In genomic region chr10:69842020-69842419, GRCh38 we compare ENCODE assay signal across 23 cellular contexts. TPM values are rescaled to one million over a fixed set of nuclear protein-coding genes. Genes with fewer than 3 reads are reported as not detected.
DNase-seq lines count a peak whose midpoint lies in the region; ATAC-seq, FAIRE-seq and TF ChIP-seq lines count a peak whose summit lies in the region.
"Had no signal": no experiment of that assay in that cellular context is flagged by ENCODE, and none has a peak within 500 bp of the region (broad histone marks: within the 10 kb centered on the region; RNA-seq: fewer than 3 reads in every experiment).

No MANE protein-coding gene starts in this region.

- no peaks in the 10 kb centered on the region for H4K20me1 ChIP-seq in H1 (replicated peaks in 1 of 2; ENCODE audit: control insufficient read depth in 1 of 2, insufficient read depth in 2 of 2, low read length in 2 of 2)

- H3K18ac ChIP-seq in H1 (ENCODE audit: extremely low read depth, low read length): no peak overlapping the region

- H3K4me1 ChIP-seq in HEK293 (ENCODE audit: control insufficient read depth, insufficient read depth, low read length) (peaks cover 2% of the 10 kb centered on the region; the same call in 1 of the 2 replicates), H1 (replicated peaks in 1 of 4; ENCODE audit: control insufficient read depth in 3 of 4, insufficient read depth in 4 of 4, low read length in 3 of 4) (peaks cover 7 to 39% (median 28%) of the 10 kb centered on the region in 4 experiments)

- H3K9me3 ChIP-seq in HEK293 (ENCODE audit: control insufficient read depth, insufficient read depth, low read depth, low read length) (no peaks in the 10 kb centered on the region), H1 (ENCODE audit: insufficient read depth in 2 of 2, low read depth in 1 of 2, low read length in 1 of 2) (no peaks in the 10 kb centered on the region)

- no peak overlapping the region for H2AK5ac ChIP-seq in H1 (ENCODE audit: low read depth, low read length)

- no peaks in the 10 kb centered on the region for H3K9me3 Mint-ChIP-seq in activated naive CD4-positive, alpha-beta T cell treated with anti-CD3 and anti-CD28 coated beads, Interleukin-2, amount 50 U/mL, for 72 hours
- H3K9me3 Mint-ChIP-seq in activated naive CD4-positive, alpha-beta T cell treated with anti-CD3 and anti-CD28 coated beads, Interleukin-2, amount 10 ng/mL, durations not matched to agents 7 days and 5 days: no peaks in the 10 kb centered on the region

- H2AFZ ChIP-seq in H1 (ENCODE audit: low read length): no peak overlapping the region

- TF ChIP-seq EP300 in H1 (IDR thresholded peaks at IDR 0.05; ENCODE audit: borderline replicate concordance in 1 of 2, low read depth in 2 of 2, low read length in 2 of 2): no peak

- no peak overlapping the region for H3K14ac ChIP-seq in H1 (ENCODE audit: insufficient read length)

- H3K79me1 ChIP-seq in H1 (ENCODE audit: low read depth, low read length): peaks cover 2% of the 10 kb centered on the region

- no peak overlapping the region for H3K9ac ChIP-seq in H1 (replicated peaks in 1 of 4; ENCODE audit: extremely low read depth in 1 of 4, low read depth in 3 of 4, low read length in 3 of 4)
- H3K9ac ChIP-seq: KMS-11 had no signal

- peak; percentile 69 to 86 for ATAC-seq in activated naive CD4-positive, alpha-beta T cell treated with anti-CD3 and anti-CD28 coated beads, Interleukin-2, amount 50 U/mL, for 72 hours
- ATAC-seq in HG03039 (IDR thresholded peaks at IDR 0.05; ENCODE audit: unreplicated experiment): no peak
- no peak for ATAC-seq in HG03432 (IDR thresholded peaks at IDR 0.05; ENCODE audit: unreplicated experiment)
- ATAC-seq: PC-3 had no signal

- DNase-seq in activated naive CD4-positive, alpha-beta T cell treated with anti-CD3 and anti-CD28 coated beads, Interleukin-2, amount 50 U/mL, for 72 hours (ENCODE audit: low spot score in 2 of 2): no peak
- no peak for DNase-seq in activated naive CD4-positive, alpha-beta T cell treated with anti-CD3 and anti-CD28 coated beads, Interleukin-2, amount 10 ng/mL, durations not matched to agents 7 days and 5 days
- peak; percentile 17 for DNase-seq in NAMALWA (ENCODE audit: low spot score)
- no peak for DNase-seq in H1 (ENCODE audit: low read depth in 1 of 2, low spot score in 2 of 2)
- DNase-seq in 8988T: no peak
- DNase-seq: AML-193, GOT3, MV-4-11, NCI-H1417, NCI-H187, NCI-H2107, NCI-H2227 treated with DMSO at 0.1 percent for 48 hours, NCI-H524, NCI-H82, PC-3, RPMI8226, SHP77 treated with DMSO at 0.1 percent for 48 hours had no signal

- H3K36me3 Mint-ChIP-seq in activated naive CD4-positive, alpha-beta T cell treated with anti-CD3 and anti-CD28 coated beads, Interleukin-2, amount 50 U/mL, for 72 hours: no peaks in the 10 kb centered on the region
- no peaks in the 10 kb centered on the region for H3K36me3 Mint-ChIP-seq in activated naive CD4-positive, alpha-beta T cell treated with anti-CD3 and anti-CD28 coated beads, Interleukin-2, amount 10 ng/mL, durations not matched to agents 7 days and 5 days

- no peak overlapping the region for H3K56ac ChIP-seq in H1 (replicated peaks; ENCODE audit: insufficient read length, low read depth, low read length)

- H3K4me2 ChIP-seq in H1 (ENCODE audit: insufficient read depth in 1 of 2, low read depth in 2 of 2, low read length in 2 of 2): no peak overlapping the region
- H3K4me2 ChIP-seq: KMS-11 had no signal

- no peaks in the 10 kb centered on the region for H3K79me2 ChIP-seq in H1 (ENCODE audit: control insufficient read depth in 1 of 2, insufficient read depth in 2 of 2, low read length in 2 of 2)

- TF ChIP-seq CTCF in HEK293 (tag by site-specific recombination; IDR thresholded peaks at IDR 0.05) (no peak), H1 (IDR thresholded peaks at IDR 0.05; ENCODE audit: control extremely low read depth in 1 of 3, insufficient read depth in 1 of 3, low read depth in 1 of 3, low read length in 3 of 3) (no peak)

- no peak for FAIRE-seq in H1 (lab: Jason Lieb, UNC)
- FAIRE-seq: D721Med had no signal

- H3K4ac ChIP-seq in H1 (replicated peaks; ENCODE audit: insufficient read length, low read depth, low read length): no peak overlapping the region

- peak overlapping the region; percentile 75; the same call in 1 of the 2 replicates for H2BK15ac ChIP-seq in H1 (ENCODE audit: low read length)

- H2BK120ac ChIP-seq in H1 (replicated peaks; ENCODE audit: low read depth, low read length): no peak overlapping the region

- H3K27ac ChIP-seq in HEK293 (ENCODE audit: extremely low read depth, low read depth, low read length): no peak overlapping the region
- no peak overlapping the region for H3K27ac ChIP-seq in H1 (ENCODE audit: low read depth, low read length)
- H3K27ac ChIP-seq: C4-2B, KMS-11 had no signal

- H3K36me3 ChIP-seq in HEK293 (ENCODE audit: control insufficient read depth in 2 of 2, insufficient read depth in 1 of 2, low read length in 2 of 2) (no peaks in the 10 kb centered on the region), H1 (ENCODE audit: control insufficient read depth in 2 of 4, insufficient read depth in 4 of 4, low read length in 3 of 4) (no peaks in the 10 kb centered on the region)

- peaks cover 54% of the 10 kb centered on the region for H3K27me3 Mint-ChIP-seq in activated naive CD4-positive, alpha-beta T cell treated with anti-CD3 and anti-CD28 coated beads, Interleukin-2, amount 10 ng/mL, durations not matched to agents 7 days and 5 days

- H4K91ac ChIP-seq in H1 (replicated peaks; ENCODE audit: insufficient read length, low read length): no peak overlapping the region

- H3K27ac Mint-ChIP-seq in activated naive CD4-positive, alpha-beta T cell treated with anti-CD3 and anti-CD28 coated beads, Interleukin-2, amount 50 U/mL, for 72 hours: no peak overlapping the region
- no peak overlapping the region for H3K27ac Mint-ChIP-seq in activated naive CD4-positive, alpha-beta T cell treated with anti-CD3 and anti-CD28 coated beads, Interleukin-2, amount 10 ng/mL, durations not matched to agents 7 days and 5 days

- TF ChIP-seq RAD21 in H1 (IDR thresholded peaks at IDR 0.05 in 1 of 2, conservative IDR thresholded peaks at IDR 0.05 in 1 of 2; ENCODE audit: low read depth in 2 of 2, low read length in 2 of 2): no peak

- H4K8ac ChIP-seq in H1 (ENCODE audit: extremely low read depth, insufficient read depth, low read length): no peak overlapping the region

- H3K4me3 Mint-ChIP-seq in activated naive CD4-positive, alpha-beta T cell treated with anti-CD3 and anti-CD28 coated beads, Interleukin-2, amount 10 ng/mL, durations not matched to agents 7 days and 5 days: no peak overlapping the region

- no peaks in the 10 kb centered on the region for H3K23me2 ChIP-seq in H1 (ENCODE audit: low read depth, low read length)

- no peak overlapping the region for H2BK5ac ChIP-seq in H1 (ENCODE audit: low read depth, low read length)

- H2BK20ac ChIP-seq in H1 (ENCODE audit: low read length): no peak overlapping the region

- H3K23ac ChIP-seq in H1 (ENCODE audit: insufficient read length): no peak overlapping the region

- CTCF ChIA-PET in activated naive CD4-positive, alpha-beta T cell treated with anti-CD3 and anti-CD28 coated beads, Interleukin-2, amount 10 ng/mL, durations not matched to agents 7 days and 5 days (lab: Charles Lee): no interaction called here
- CTCF ChIA-PET in HEK293 (lab: Yijun Ruan, JAX) (no interaction called here), H1 (lab: Charles Lee; ENCODE audit: partially characterized antibody) (interaction anchor here (0.9 to 12.8 kb wide), 9 partner anchors 14 to 105 kb away, joined by 3 to 128 read pairs (median 3); no protein-coding TSS in a partner anchor)

- no peak for TF ChIP-seq POLR2A in H1 (IDR thresholded peaks at IDR 0.05; ENCODE audit: control extremely low read depth in 1 of 2, low read depth in 2 of 2, low read length in 2 of 2)

- no peaks in the 10 kb centered on the region for H3K4me1 Mint-ChIP-seq in activated naive CD4-positive, alpha-beta T cell treated with anti-CD3 and anti-CD28 coated beads, Interleukin-2, amount 10 ng/mL, durations not matched to agents 7 days and 5 days

- H4K5ac ChIP-seq in H1 (ENCODE audit: insufficient read length, low read depth, low read length): no peak overlapping the region

- no peak overlapping the region for H3K4me3 ChIP-seq in HEK293 (ENCODE audit: low read depth, low read length)
- no peak overlapping the region for H3K4me3 ChIP-seq in H1 (ENCODE audit: extremely low read depth in 1 of 4, insufficient read depth in 2 of 4, low read depth in 3 of 4, low read length in 4 of 4)

- no peak overlapping the region for H2BK12ac ChIP-seq in H1 (ENCODE audit: low read depth, low read length)

- H3K27me3 ChIP-seq in H1 (replicated peaks in 1 of 4; ENCODE audit: control insufficient read depth in 3 of 4, extremely low read depth in 1 of 4, insufficient read depth in 3 of 4, low read length in 3 of 4): peaks cover 0 to 2% (median 0%) of the 10 kb centered on the region in 4 experiments; a peak in 1 of 7 replicates

- WGBS in H1 (ENCODE audit: extremely low coverage in 1 of 2, insufficient coverage in 1 of 2, insufficient read length in 1 of 2, insufficient replicate concordance in 2 of 2, low coverage in 1 of 2, low lambda C conversion rate in 2 of 2, missing lambda C conversion rate in 1 of 2), 2 experiments: 85% methylated on average over 8 of the region's 8 CpGs; no CpG with 5 or more reads in 1 of the 2 experiments

- POLR2A ChIA-PET in HEK293 (lab: Yijun Ruan, JAX) (no interaction called here), H1 (lab: Charles Lee; ENCODE audit: partially characterized antibody) (no interaction called here)

TF ChIP-seq in HEK293, 187 proteins besides CTCF, POLR2A, EP300 and RAD21:
- TF ChIP-seq ZNF211 (tag by site-specific recombination; IDR thresholded peaks at IDR 0.05; ENCODE audit: low read depth): no peak
- TF ChIP-seq PRDM1 (tag by site-specific recombination; IDR thresholded peaks at IDR 0.05): peak; percentile 16; the same call in 1 of the 2 replicates

TF ChIP-seq in H1, 55 proteins besides CTCF, POLR2A, EP300 and RAD21 (continues in another document):
- TF ChIP-seq SRF (IDR thresholded peaks at IDR 0.05; ENCODE audit: low read depth, low read length): no peak
- no peak for TF ChIP-seq POLR2AphosphoS5 (IDR thresholded peaks at IDR 0.05; ENCODE audit: low read depth, low read length)
- no peak for TF ChIP-seq GTF2F1 (IDR thresholded peaks at IDR 0.05; ENCODE audit: borderline replicate concordance, low read depth, low read length)
- TF ChIP-seq CTBP2 (IDR thresholded peaks at IDR 0.05; ENCODE audit: borderline replicate concordance, insufficient read depth, insufficient read length, low read length): no peak

RNA-seq across cellular contexts. Expression of gene COL13A1, which starts 40.3 kb away (rescaled TPM):
- total RNA-seq in activated naive CD4-positive, alpha-beta T cell treated with anti-CD3 and anti-CD28 coated beads, Interleukin-2, amount 50 U/mL, for 72 hours: not detected
- total RNA-seq in H1 (2021; fragmentation: NEBNext Ultra II Directional; extraction: Animal tissue kit (Norgen Biotek cat#: 25700)): 4.5 and 5.2 TPM in 2 replicates
- 2.6 and 3.7 TPM in 2 replicates for polyA plus RNA-seq in H1 (2011; rRNA removed)
- 6.7 TPM for polyA plus RNA-seq in H1 (2011; cell fraction: cytosol; rRNA removed)
- 13.5 TPM for polyA plus RNA-seq in H1 (2011; cell fraction: nucleus; rRNA removed)
- polyA plus RNA-seq in H1 (2012, experiment 1 of 2): 3.5 to 4.3 TPM (median 3.7 TPM) in 4 replicates
- 1.0 TPM for polyA plus RNA-seq in H1 (2012, experiment 2 of 2)
- polyA plus RNA-seq in H1 (2013, experiment 1 of 2): 7.6 TPM
- polyA plus RNA-seq in H1 (2013, experiment 2 of 2): 6.3 TPM
- polyA minus RNA-seq in H1 (2011; rRNA and poly(A)+ RNA removed): 1.7 and 4.2 TPM in 2 replicates
- 0.95 TPM for polyA minus RNA-seq in H1 (2011; cell fraction: cytosol; rRNA and poly(A)+ RNA removed)
- 11.5 TPM for polyA minus RNA-seq in H1 (2011; cell fraction: nucleus; rRNA and poly(A)+ RNA removed)

Comparison
In these comparisons a context has a peak if more than half of its experiments do, and no peak if none do; other contexts are left out.
1. ATAC-seq: peak in activated naive CD4-positive, alpha-beta T cell treated with anti-CD3 and anti-CD28 coated beads, Interleukin-2, amount 50 U/mL, for 72 hours (2 of 2); none in HG03039 (single experiment) and HG03432 (single experiment).